ENCODE assay signal across 19 cellular contexts in genomic region chr1:177568702-177569101, GRCh38.
DNase-seq lines count a peak whose midpoint lies in the region; ATAC-seq and TF ChIP-seq lines count a peak whose summit lies in the region.
"Had no signal": no experiment of that assay in that cellular context is flagged by ENCODE, and none has a peak within 500 bp of the region (broad histone marks: within the 10 kb centered on the region; RNA-seq: fewer than 3 reads in every experiment).

No MANE protein-coding gene starts in this region.

- POLR2A ChIA-PET in activated CD4-positive, alpha-beta T cell treated with anti-CD3 and anti-CD28 coated beads for 36 hours (lab: Charles Lee), result no interaction called here

- no peaks in the 10 kb centered on the region for H3K9me3 Mint-ChIP-seq in GM23338
- H3K9me3 Mint-ChIP-seq in activated CD4-positive, alpha-beta T cell treated with anti-CD3 and anti-CD28 coated beads for 36 hours (ENCODE audit: low read depth), result no peaks in the 10 kb centered on the region
- H3K9me3 Mint-ChIP-seq: activated CD4-positive, alpha-beta T cell treated with anti-CD3 and anti-CD28 coated beads, Interleukin-2, amount 10 ng/mL, durations not matched to agents 7 days and 5 days had no signal

- H3K4me1 ChIP-seq in GM23338 (ENCODE audit: insufficient read depth) (no peaks in the 10 kb centered on the region), OCI-LY3 (ENCODE audit: low read length) (peaks cover 13% of the 10 kb centered on the region), foreskin keratinocyte (no peaks in the 10 kb centered on the region)
- H3K4me1 ChIP-seq: body of pancreas, HAP-1, heart left ventricle had no signal

- no peaks in the 10 kb centered on the region for H3K36me3 Mint-ChIP-seq in GM23338 (ENCODE audit: low read depth)
- no peaks in the 10 kb centered on the region for H3K36me3 Mint-ChIP-seq in activated CD4-positive, alpha-beta T cell treated with anti-CD3 and anti-CD28 coated beads for 36 hours (ENCODE audit: low read depth)

- intact Hi-C loops in activated CD4-positive, alpha-beta T cell treated with anti-CD3 and anti-CD28 coated beads for 36 hours (cut with DNase I, micrococcal nuclease), result no loop called here

- CTCF ChIA-PET in activated CD4-positive, alpha-beta T cell treated with anti-CD3 and anti-CD28 coated beads for 36 hours (lab: Charles Lee), result no interaction called here

- no peak overlapping the region for H3K9ac ChIP-seq in OCI-LY3 (ENCODE audit: low read length)

- H3K27ac ChIP-seq in 22Rv1, result no peak overlapping the region
- H3K27ac ChIP-seq in GM23338 (ENCODE audit: low read depth), result no peak overlapping the region
- no peak overlapping the region for H3K27ac ChIP-seq in OCI-LY3 (ENCODE audit: low read length)
- H3K27ac ChIP-seq in foreskin keratinocyte, result no peak overlapping the region
- H3K27ac ChIP-seq: body of pancreas, esophagus squamous epithelium, heart left ventricle, right lobe of liver had no signal

- DNase-seq in GM23338 (ENCODE audit: low spot score) (peak; percentile 57), foreskin keratinocyte (no peak), midbrain (lab: John Stamatoyannopoulos, UW) (no peak), NOMO-1 treated with dmso at 0.1 percent for 144 hours (lab: John Stamatoyannopoulos, UW; ENCODE audit: unreplicated experiment) (no peak)
- DNase-seq in activated CD4-positive, alpha-beta T cell treated with anti-CD3 and anti-CD28 coated beads for 36 hours, result no peak
- DNase-seq in stimulated activated CD4-positive, alpha-beta T cell treated with anti-CD3 and anti-CD28 coated beads, Interleukin-15, amount 100 ng/mL, for 24 hours, result no peak
- DNase-seq: activated CD4-positive, alpha-beta T cell treated with anti-CD3 and anti-CD28 coated beads, Interleukin-2, amount 10 ng/mL, durations not matched to agents 7 days and 5 days; activated naive CD4-positive, alpha-beta T cell treated with anti-CD3 and anti-CD28 coated beads, Interleukin-2, amount 50 U/mL, for 16 hours; body of pancreas; esophagus squamous epithelium; GDM1; heart left ventricle; NCI-H2171 treated with DMSO at 0.1 percent for 48 hours; NK-92 treated with Interleukin-12 subunit alpha and Interleukin-12 subunit beta, amount 100 ng/mL, for 24 hours had no signal

- H3K79me2 ChIP-seq in GM23338 (replicated peaks; ENCODE audit: insufficient read depth) (no peaks in the 10 kb centered on the region), OCI-LY3 (ENCODE audit: low read length) (no peaks in the 10 kb centered on the region)

- H3K36me3 ChIP-seq in GM23338 (ENCODE audit: insufficient read depth), result no peaks in the 10 kb centered on the region
- no peaks in the 10 kb centered on the region for H3K36me3 ChIP-seq in OCI-LY3 (replicated peaks; ENCODE audit: low read depth, low read length)
- H3K36me3 ChIP-seq: esophagus squamous epithelium, HAP-1, heart left ventricle, MG63, right lobe of liver had no signal

- ATAC-seq in GM23338 (peak; percentile 71), foreskin keratinocyte (no peak)
- ATAC-seq in activated CD4-positive, alpha-beta T cell treated with anti-CD3 and anti-CD28 coated beads for 36 hours, result no peak
- ATAC-seq: body of pancreas, heart left ventricle had no signal

- peaks cover 9% of the 10 kb centered on the region; the same call in 2 of the 3 replicates for H3K4me1 Mint-ChIP-seq in GM23338
- H3K4me1 Mint-ChIP-seq in activated CD4-positive, alpha-beta T cell treated with anti-CD3 and anti-CD28 coated beads for 36 hours, result no peaks in the 10 kb centered on the region
- H3K4me1 Mint-ChIP-seq: activated CD4-positive, alpha-beta T cell treated with anti-CD3 and anti-CD28 coated beads, Interleukin-2, amount 10 ng/mL, durations not matched to agents 7 days and 5 days had no signal

- H3F3A ChIP-seq in GM23338 (replicated peaks; ENCODE audit: low read depth), result no peaks in the 10 kb centered on the region

- no peaks in the 10 kb centered on the region for H3K27me3 Mint-ChIP-seq in GM23338 (ENCODE audit: insufficient read depth, low read depth, poor library complexity)
- H3K27me3 Mint-ChIP-seq in activated CD4-positive, alpha-beta T cell treated with anti-CD3 and anti-CD28 coated beads for 36 hours, result no peaks in the 10 kb centered on the region
- H3K27me3 Mint-ChIP-seq: activated CD4-positive, alpha-beta T cell treated with anti-CD3 and anti-CD28 coated beads, Interleukin-2, amount 10 ng/mL, durations not matched to agents 7 days and 5 days had no signal

- no peaks in the 10 kb centered on the region for H3K9me3 ChIP-seq in OCI-LY3 (ENCODE audit: insufficient read depth, low read length)
- H3K9me3 ChIP-seq: body of pancreas, esophagus squamous epithelium, HAP-1, heart left ventricle, MG63, right lobe of liver had no signal

- H3K4me2 ChIP-seq in GM23338, result no peak overlapping the region
- no peak overlapping the region for H3K4me2 ChIP-seq in OCI-LY3 (ENCODE audit: low read length)

- no peak overlapping the region for H3K4me3 Mint-ChIP-seq in GM23338
- no peak overlapping the region for H3K4me3 Mint-ChIP-seq in activated CD4-positive, alpha-beta T cell treated with anti-CD3 and anti-CD28 coated beads for 36 hours
- H3K4me3 Mint-ChIP-seq: activated CD4-positive, alpha-beta T cell treated with anti-CD3 and anti-CD28 coated beads, Interleukin-2, amount 10 ng/mL, durations not matched to agents 7 days and 5 days had no signal

- no peak overlapping the region for H3K27ac Mint-ChIP-seq in GM23338
- H3K27ac Mint-ChIP-seq in activated CD4-positive, alpha-beta T cell treated with anti-CD3 and anti-CD28 coated beads for 36 hours, result no peak overlapping the region
- H3K27ac Mint-ChIP-seq: activated CD4-positive, alpha-beta T cell treated with anti-CD3 and anti-CD28 coated beads, Interleukin-2, amount 10 ng/mL, durations not matched to agents 7 days and 5 days had no signal

- no peak overlapping the region for H3K4me3 ChIP-seq in GM23338
- no peak overlapping the region for H3K4me3 ChIP-seq in OCI-LY3 (ENCODE audit: low read length)
- H3K4me3 ChIP-seq: body of pancreas, esophagus squamous epithelium, HAP-1, heart left ventricle, MG63, right lobe of liver had no signal

- no peaks in the 10 kb centered on the region for H4K20me1 ChIP-seq in GM23338 (replicated peaks; ENCODE audit: insufficient read depth)
- no peaks in the 10 kb centered on the region for H4K20me1 ChIP-seq in OCI-LY3 (ENCODE audit: insufficient read depth, low read length)

- TF ChIP-seq CTCF in 22Rv1 (IDR thresholded peaks at IDR 0.05) (peak; percentile 44), GM23338 (conservative IDR thresholded peaks at IDR 0.05; ENCODE audit: low read depth in 2 of 2) (peak; percentile 50 to 55), OCI-LY3 (IDR thresholded peaks at IDR 0.05; ENCODE audit: low read depth, low read length) (peak; percentile 28; the same call in 1 of the 2 replicates), foreskin keratinocyte (conservative IDR thresholded peaks at IDR 0.05) (peak; percentile 38)

- no peak overlapping the region for H2AFZ ChIP-seq in GM23338
- no peak overlapping the region for H2AFZ ChIP-seq in OCI-LY3 (ENCODE audit: low read depth, low read length)

- no peaks in the 10 kb centered on the region for H3K9me2 ChIP-seq in GM23338 (ENCODE audit: insufficient read depth)

- H3K27me3 ChIP-seq in GM23338 (ENCODE audit: insufficient read depth), result no peaks in the 10 kb centered on the region
- peaks cover 43% of the 10 kb centered on the region for H3K27me3 ChIP-seq in OCI-LY3 (ENCODE audit: low read depth, low read length)
- H3K27me3 ChIP-seq in foreskin keratinocyte, result no peaks in the 10 kb centered on the region
- H3K27me3 ChIP-seq: body of pancreas, esophagus squamous epithelium, heart left ventricle, MG63, right lobe of liver had no signal

TF ChIP-seq in GM23338, 12 proteins besides CTCF, POLR2A, EP300 and RAD21 (continues in another document):
- no peak for TF ChIP-seq STAT1 (IDR thresholded peaks at IDR 0.05; ENCODE audit: unreplicated experiment)
- TF ChIP-seq EZH2phosphoT487 (IDR thresholded peaks at IDR 0.05; ENCODE audit: unreplicated experiment), result no peak
- no peak for TF ChIP-seq JUNB (IDR thresholded peaks at IDR 0.05; ENCODE audit: unreplicated experiment)
- no peak for TF ChIP-seq CREB1 (CRISPR knock-in tag; IDR thresholded peaks at IDR 0.05; ENCODE audit: low read depth)
- TF ChIP-seq ZNF331 (CRISPR knock-in tag; IDR thresholded peaks at IDR 0.05; ENCODE audit: low read depth), result no peak
- TF ChIP-seq NANOG (IDR thresholded peaks at IDR 0.05; ENCODE audit: borderline replicate concordance), result no peak
- TF ChIP-seq EZH2 (IDR thresholded peaks at IDR 0.05; ENCODE audit: low read depth, unreplicated experiment), result no peak
- TF ChIP-seq, protein P1, sequence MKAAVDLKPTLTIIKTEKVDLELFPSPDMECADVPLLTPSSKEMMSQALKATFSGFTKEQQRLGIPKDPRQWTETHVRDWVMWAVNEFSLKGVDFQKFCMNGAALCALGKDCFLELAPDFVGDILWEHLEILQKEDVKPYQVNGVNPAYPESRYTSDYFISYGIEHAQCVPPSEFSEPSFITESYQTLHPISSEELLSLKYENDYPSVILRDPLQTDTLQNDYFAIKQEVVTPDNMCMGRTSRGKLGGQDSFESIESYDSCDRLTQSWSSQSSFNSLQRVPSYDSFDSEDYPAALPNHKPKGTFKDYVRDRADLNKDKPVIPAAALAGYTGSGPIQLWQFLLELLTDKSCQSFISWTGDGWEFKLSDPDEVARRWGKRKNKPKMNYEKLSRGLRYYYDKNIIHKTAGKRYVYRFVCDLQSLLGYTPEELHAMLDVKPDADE (IDR thresholded peaks at IDR 0.05), result no peak
- TF ChIP-seq ZNF114 (CRISPR knock-in tag; IDR thresholded peaks at IDR 0.05), result no peak
